ENCODE assay signal across 16 cellular contexts in the genomic region with DNA sequence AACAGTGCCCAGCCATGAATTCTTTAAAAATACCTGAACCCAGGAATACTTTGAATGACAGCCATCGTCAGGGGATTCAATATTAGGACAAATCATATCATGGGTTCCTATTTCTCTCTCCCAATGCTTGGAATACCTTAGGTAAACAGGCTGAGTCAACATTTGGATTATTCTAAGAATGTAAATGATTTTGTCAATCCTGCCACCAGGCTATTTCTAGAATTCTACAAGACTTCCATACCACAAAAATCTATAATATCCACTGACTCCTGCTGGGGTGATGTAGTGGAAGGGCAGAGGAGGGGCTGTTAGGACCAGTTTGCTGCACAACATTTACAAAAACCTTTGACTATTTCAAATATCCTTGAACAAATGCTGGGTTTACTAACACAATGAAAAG.
DNase-seq lines count a peak whose midpoint lies in the region; ATAC-seq and TF ChIP-seq lines count a peak whose summit lies in the region.
"Had no signal": no experiment of that assay in that cellular context is flagged by ENCODE, and none has a peak within 500 bp of the region (broad histone marks: within the 10 kb centered on the region; RNA-seq: fewer than 3 reads in every experiment).

No MANE protein-coding gene starts in this region.

- in situ Hi-C loops in transverse colon (cut with MboI; ENCODE audit: low pct_ligation_motif_present in 1 of 4, low pct_unique_long_range_greater_than_20kb in 1 of 4, low sequenced_read_pairs in 3 of 4), result no loop called here

- H3K27me3 Mint-ChIP-seq in nephron (ENCODE audit: low read depth), result no peaks in the 10 kb centered on the region

- H3K9me3 Mint-ChIP-seq in nephron, result peaks cover 5% of the 10 kb centered on the region

- H3K36me3 ChIP-seq in SK-N-SH (replicated peaks in 1 of 2; ENCODE audit: control insufficient read depth in 1 of 2, insufficient read depth in 2 of 2, low read length in 1 of 2), result no peaks in the 10 kb centered on the region
- H3K36me3 ChIP-seq in transverse colon, result no peaks in the 10 kb centered on the region

- H3K9ac ChIP-seq in SK-N-SH, result no peak overlapping the region

- H3K4me1 ChIP-seq in SK-N-SH (ENCODE audit: control insufficient read depth in 1 of 2, insufficient read depth in 2 of 2, low read depth in 1 of 2, low read length in 1 of 2) (peaks cover 3 to 15% of the 10 kb centered on the region in 2 experiments; a peak in 3 of 4 replicates), transverse colon (peaks cover 0 to 37% (median 5%) of the 10 kb centered on the region in 4 donors)
- H3K4me1 ChIP-seq: psoas muscle had no signal

- TF ChIP-seq POLR2A in transverse colon (IDR thresholded peaks at IDR 0.05), result no peak

- DNase-seq in SK-N-SH, result no peak
- DNase-seq in choroid plexus epithelial cell (ENCODE audit: low read depth), result peak; percentile 74
- DNase-seq in transverse colon, result no peak
- no peak for DNase-seq in activated CD4-positive, CD25-positive, alpha-beta regulatory T cell treated with anti-CD3 and anti-CD28 coated beads, Interleukin-2, amount 50 U/mL, for 72 hours
- no peak for DNase-seq in hepatic stellate cell (ENCODE audit: low spot score)
- DNase-seq: activated CD4-positive, alpha-beta T cell treated with anti-CD3 and anti-CD28 coated beads for 4 hours; Calu3; endodermal cell; NCI-H2171 treated with DMSO at 0.1 percent for 48 hours; psoas muscle; T-helper 1 cell had no signal

- ATAC-seq in SK-N-SH treated with all-trans-retinoic acid at 6 μM for 48 hours (peak; percentile 41; the same call in 2 of the 3 replicates), HG02588 (IDR thresholded peaks at IDR 0.05; ENCODE audit: unreplicated experiment) (no peak)
- ATAC-seq: psoas muscle had no signal

- H3K4me2 ChIP-seq in SK-N-SH, result no peak overlapping the region

- H3K27ac ChIP-seq in SK-N-SH (ENCODE audit: low read depth in 2 of 2, low read length in 1 of 2), result peak overlapping the region in 1 of 2 experiments; percentile 75; a peak in 2 of 4 replicates
- peak overlapping the region; percentile 40 to 71 (median 58) for H3K27ac ChIP-seq in transverse colon
- H3K27ac ChIP-seq: 22Rv1 had no signal

- peaks cover 38% of the 10 kb centered on the region for H3K4me1 Mint-ChIP-seq in nephron
- H3K4me1 Mint-ChIP-seq: endodermal cell had no signal

- H3K4me3 Mint-ChIP-seq in nephron, result no peak overlapping the region
- H3K4me3 Mint-ChIP-seq: endodermal cell had no signal

- H3F3A ChIP-seq in SK-N-SH (replicated peaks; ENCODE audit: insufficient read depth), result peaks cover 21% of the 10 kb centered on the region

- peak overlapping the region; percentile 45 to 91 (median 79) for H3K27ac Mint-ChIP-seq in nephron
- H3K27ac Mint-ChIP-seq: endodermal cell had no signal

- no peaks in the 10 kb centered on the region for H3K9me2 ChIP-seq in SK-N-SH

- no peaks in the 10 kb centered on the region for H3K9me3 ChIP-seq in SK-N-SH
- H3K9me3 ChIP-seq in transverse colon, result no peaks in the 10 kb centered on the region
- H3K9me3 ChIP-seq: psoas muscle had no signal

- no peak overlapping the region for H3K4me3 ChIP-seq in SK-N-SH (ENCODE audit: low read depth in 2 of 2, low read length in 1 of 2)
- no peak overlapping the region for H3K4me3 ChIP-seq in choroid plexus epithelial cell (ENCODE audit: low read depth, low read length)
- no peak overlapping the region for H3K4me3 ChIP-seq in transverse colon
- H3K4me3 ChIP-seq: psoas muscle had no signal

- peaks cover 31% of the 10 kb centered on the region for H3K36me3 Mint-ChIP-seq in nephron (ENCODE audit: low read depth)
- H3K36me3 Mint-ChIP-seq: brain had no signal

- CTCF ChIA-PET in SK-N-SH (lab: Yijun Ruan, JAX), result no interaction called here

- TF ChIP-seq RAD21 in SK-N-SH (IDR thresholded peaks at IDR 0.05; ENCODE audit: low read length), result no peak

- POLR2A ChIA-PET in SK-N-SH (lab: Yijun Ruan, JAX), result no interaction called here

- no peaks in the 10 kb centered on the region for H4K20me1 ChIP-seq in SK-N-SH (ENCODE audit: insufficient read depth)

- no peak overlapping the region; the same call in 1 of the 2 replicates for H2AFZ ChIP-seq in SK-N-SH (ENCODE audit: low read depth)

- TF ChIP-seq CTCF in SK-N-SH (IDR thresholded peaks at IDR 0.05) (no peak), choroid plexus epithelial cell (conservative IDR thresholded peaks at IDR 0.05; ENCODE audit: low read depth, low read length) (no peak), nephron (IDR thresholded peaks at IDR 0.05; ENCODE audit: unreplicated experiment in 3 of 3) (no peak), transverse colon (IDR thresholded peaks at IDR 0.05) (no peak)

- no peaks in the 10 kb centered on the region for H3K79me2 ChIP-seq in SK-N-SH (ENCODE audit: insufficient read depth)

- WGBS in SK-N-SH (ENCODE audit: low lambda C conversion rate), result 56% methylated on average over 1 of the region's 1 CpG
- WGBS in transverse colon (ENCODE audit: low coverage in 1 of 2), 2 donors, result 92% methylated on average over 1 of the region's 1 CpG; no CpG with 5 or more reads in 1 of the 2 donors

- H3K27me3 ChIP-seq in SK-N-SH (ENCODE audit: insufficient read depth) (no peaks in the 10 kb centered on the region), transverse colon (no peaks in the 10 kb centered on the region)

- intact Hi-C loops in transverse colon (cut with DNase I; ENCODE audit: low total_unique reads), result no loop called here

- TF ChIP-seq EP300 in SK-N-SH (IDR thresholded peaks at IDR 0.05; ENCODE audit: borderline replicate concordance in 1 of 2, low read depth in 1 of 2, low read length in 1 of 2), result no peak
- TF ChIP-seq EP300 in transverse colon (IDR thresholded peaks at IDR 0.05; ENCODE audit: low read depth), result no peak

TF ChIP-seq in SK-N-SH treated with all-trans-retinoic acid at 6 μM for 48 hours, 23 proteins besides CTCF, POLR2A, EP300 and RAD21 (continues in another document):
- TF ChIP-seq ZNF565 (CRISPR knock-in tag; conservative IDR thresholded peaks at IDR 0.05; ENCODE audit: low read depth) (no peak), ZNF70 (CRISPR knock-in tag; IDR thresholded peaks at IDR 0.05) (no peak), ARNTL (CRISPR knock-in tag; IDR thresholded peaks at IDR 0.05; ENCODE audit: borderline replicate concordance, low read depth) (no peak), RARB (CRISPR knock-in tag; IDR thresholded peaks at IDR 0.05) (no peak), ZNF8 (CRISPR knock-in tag; IDR thresholded peaks at IDR 0.05) (no peak), BACH2 (CRISPR knock-in tag; IDR thresholded peaks at IDR 0.05; ENCODE audit: borderline replicate concordance) (no peak)
- TF ChIP-seq, protein P1, sequence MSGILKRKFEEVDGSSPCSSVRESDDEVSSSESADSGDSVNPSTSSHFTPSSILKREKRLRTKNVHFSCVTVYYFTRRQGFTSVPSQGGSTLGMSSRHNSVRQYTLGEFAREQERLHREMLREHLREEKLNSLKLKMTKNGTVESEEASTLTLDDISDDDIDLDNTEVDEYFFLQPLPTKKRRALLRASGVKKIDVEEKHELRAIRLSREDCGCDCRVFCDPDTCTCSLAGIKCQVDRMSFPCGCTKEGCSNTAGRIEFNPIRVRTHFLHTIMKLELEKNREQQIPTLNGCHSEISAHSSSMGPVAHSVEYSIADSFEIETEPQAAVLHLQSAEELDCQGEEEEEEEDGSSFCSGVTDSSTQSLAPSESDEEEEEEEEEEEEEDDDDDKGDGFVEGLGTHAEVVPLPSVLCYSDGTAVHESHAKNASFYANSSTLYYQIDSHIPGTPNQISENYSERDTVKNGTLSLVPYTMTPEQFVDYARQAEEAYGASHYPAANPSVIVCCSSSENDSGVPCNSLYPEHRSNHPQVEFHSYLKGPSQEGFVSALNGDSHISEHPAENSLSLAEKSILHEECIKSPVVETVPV (CRISPR knock-in tag; IDR thresholded peaks at IDR 0.05), result no peak

TF ChIP-seq in SK-N-SH, 30 proteins besides CTCF, POLR2A, EP300 and RAD21 (continues in another document):
- TF ChIP-seq ELF1 (IDR thresholded peaks at IDR 0.05), result no peak
- no peak for TF ChIP-seq CHD2 (IDR thresholded peaks at IDR 0.05; ENCODE audit: low read length, partially characterized antibody)
- no peak for TF ChIP-seq TAF1 (IDR thresholded peaks at IDR 0.05; ENCODE audit: borderline replicate concordance, low read depth, low read length)
- TF ChIP-seq, protein P2, sequence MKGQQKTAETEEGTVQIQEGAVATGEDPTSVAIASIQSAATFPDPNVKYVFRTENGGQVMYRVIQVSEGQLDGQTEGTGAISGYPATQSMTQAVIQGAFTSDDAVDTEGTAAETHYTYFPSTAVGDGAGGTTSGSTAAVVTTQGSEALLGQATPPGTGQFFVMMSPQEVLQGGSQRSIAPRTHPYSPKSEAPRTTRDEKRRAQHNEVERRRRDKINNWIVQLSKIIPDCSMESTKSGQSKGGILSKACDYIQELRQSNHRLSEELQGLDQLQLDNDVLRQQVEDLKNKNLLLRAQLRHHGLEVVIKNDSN (IDR thresholded peaks at IDR 0.05; ENCODE audit: borderline replicate concordance, low read depth), result no peak
- no peak for TF ChIP-seq RCOR1 (IDR thresholded peaks at IDR 0.05; ENCODE audit: low read length)
- TF ChIP-seq EZH2phosphoT487 (IDR thresholded peaks at IDR 0.05; ENCODE audit: borderline replicate concordance, low read depth), result no peak
- TF ChIP-seq MXI1 (IDR thresholded peaks at IDR 0.05; ENCODE audit: low read depth, low read length), result no peak
- no peak for TF ChIP-seq ZBTB33 (IDR thresholded peaks at IDR 0.05; ENCODE audit: borderline replicate concordance, low read depth)
- TF ChIP-seq PBX3 (IDR thresholded peaks at IDR 0.05), result no peak
